15 cellular contexts compared by ENCODE assay signal in the genomic region with DNA sequence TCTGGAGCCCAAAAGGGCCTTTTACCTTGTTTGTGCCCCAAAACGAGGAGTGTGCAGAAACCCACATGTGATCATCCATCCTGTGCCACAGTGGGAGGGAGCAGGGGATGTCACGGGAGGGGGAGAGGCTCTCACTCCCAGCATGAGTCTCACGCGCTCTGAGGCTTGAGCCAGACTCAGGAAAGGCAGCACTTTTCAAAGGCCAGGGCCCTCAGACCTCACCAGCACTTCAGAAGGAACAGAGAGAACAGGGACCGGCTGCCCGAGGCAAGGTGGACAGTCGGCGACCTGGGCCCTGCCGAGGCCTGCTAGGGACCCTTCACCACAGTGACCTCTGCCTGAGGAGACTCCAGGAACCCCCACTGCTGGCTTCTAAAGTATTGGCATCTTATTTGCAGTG.
DNase-seq lines count a peak whose midpoint lies in the region; ATAC-seq and TF ChIP-seq lines count a peak whose summit lies in the region.
"Had no signal": no experiment of that assay in that cellular context is flagged by ENCODE, and none has a peak within 500 bp of the region (broad histone marks: within the 10 kb centered on the region; RNA-seq: fewer than 3 reads in every experiment).

No MANE protein-coding gene starts in this region.

- peaks cover 15% of the 10 kb centered on the region for H3K4me1 Mint-ChIP-seq in activated T-cell treated with anti-CD3 and anti-CD28 coated beads, Interleukin-2, amount 50 U/mL, for 4 hours (ENCODE audit: low read depth)

- H3K4me1 ChIP-seq in Peyer's patch: no peaks in the 10 kb centered on the region

- peaks cover 2% of the 10 kb centered on the region for H3K27me3 Mint-ChIP-seq in activated T-cell treated with anti-CD3 and anti-CD28 coated beads, Interleukin-2, amount 50 U/mL, for 4 hours (ENCODE audit: low read depth)

- H3K27ac ChIP-seq in Peyer's patch: peak overlapping the region in 1 of 4 donors; percentile 27

- TF ChIP-seq POLR2A in Peyer's patch (IDR thresholded peaks at IDR 0.05): no peak

- H3K9me3 Mint-ChIP-seq in activated T-cell treated with anti-CD3 and anti-CD28 coated beads, Interleukin-2, amount 50 U/mL, for 4 hours: no peaks in the 10 kb centered on the region

- ATAC-seq in activated T-cell treated with anti-CD3 and anti-CD28 coated beads, Interleukin-2, amount 50 U/mL, for 4 hours: no peak
- ATAC-seq: activated CD4-positive, CD25-positive, alpha-beta regulatory T cell treated with anti-CD3 and anti-CD28 coated beads, Interleukin-2, amount 50 U/mL, for 24 hours; GM12878; naive thymus-derived CD4-positive, alpha-beta T cell had no signal

- TF ChIP-seq CTCF in Peyer's patch (IDR thresholded peaks at IDR 0.05) (no peak), fibroblast of the aortic adventitia (IDR thresholded peaks at IDR 0.05; ENCODE audit: insufficient read depth, low read length) (no peak)

- H3K4me3 ChIP-seq in Peyer's patch: no peak overlapping the region
- H3K4me3 ChIP-seq in fibroblast of the aortic adventitia (ENCODE audit: low read depth, low read length): no peak overlapping the region
- H3K4me3 ChIP-seq: GM12878, stomach had no signal

- H3K36me3 ChIP-seq in Peyer's patch: no peaks in the 10 kb centered on the region
- H3K36me3 ChIP-seq: stomach had no signal

- no peak overlapping the region for H3K4me3 Mint-ChIP-seq in activated T-cell treated with anti-CD3 and anti-CD28 coated beads, Interleukin-2, amount 50 U/mL, for 4 hours
- H3K4me3 Mint-ChIP-seq: naive thymus-derived CD4-positive, alpha-beta T cell had no signal

- H3K9me3 ChIP-seq in Peyer's patch: no peaks in the 10 kb centered on the region
- H3K9me3 ChIP-seq: stomach had no signal

- no peaks in the 10 kb centered on the region for H3K27me3 ChIP-seq in Peyer's patch
- H3K27me3 ChIP-seq: stomach had no signal

- H3K36me3 Mint-ChIP-seq in activated T-cell treated with anti-CD3 and anti-CD28 coated beads, Interleukin-2, amount 50 U/mL, for 4 hours (ENCODE audit: insufficient read depth): no peaks in the 10 kb centered on the region
- H3K36me3 Mint-ChIP-seq: brain; naive thymus-derived CD4-positive, alpha-beta T cell had no signal

- peak; percentile 65 for DNase-seq in AG20443 (ENCODE audit: low spot score)
- peak in 2 of 3 donors; percentile 30 to 33 for DNase-seq in Peyer's patch
- DNase-seq in fibroblast of the aortic adventitia (ENCODE audit: low read depth): peak; percentile 19
- DNase-seq in pons (ENCODE audit: low spot score): peak; percentile 37
- DNase-seq in SW 1271 (lab: John Stamatoyannopoulos, UW): no peak
- DNase-seq in HUDEP-2 (lab: John Stamatoyannopoulos, UW; ENCODE audit: unreplicated experiment in 76 of 76): no peak
- no peak for DNase-seq in activated CD8-positive, alpha-beta memory T cell treated with anti-CD3 and anti-CD28 coated beads, Interleukin-2, amount 50 U/mL, for 4 hours
- DNase-seq in activated T-cell treated with anti-CD3 and anti-CD28 coated beads, Interleukin-2, amount 50 U/mL, for 4 hours: no peak
- DNase-seq: activated naive CD4-positive, alpha-beta T cell treated with anti-CD3 and anti-CD28 coated beads, Interleukin-2, amount 50 U/mL, for 16 hours; effector memory CD4-positive, alpha-beta T cell; naive thymus-derived CD4-positive, alpha-beta T cell; stomach had no signal

Comparison
In these comparisons a context has a peak if more than half of its experiments do, and no peak if none do; other contexts are left out.
1. DNase-seq: peak in AG20443 (single experiment), Peyer's patch (2 of 3), fibroblast of the aortic adventitia (single experiment) and pons (single experiment); none in SW 1271 (0 of 2), HUDEP-2 (0 of 76), activated CD8-positive, alpha-beta memory T cell treated with anti-CD3 and anti-CD28 coated beads, Interleukin-2, amount 50 U/mL, for 4 hours (single experiment) and activated T-cell treated with anti-CD3 and anti-CD28 coated beads, Interleukin-2, amount 50 U/mL, for 4 hours (single experiment).